ENCODE assay signal across 14 cellular contexts in the genomic region with DNA sequence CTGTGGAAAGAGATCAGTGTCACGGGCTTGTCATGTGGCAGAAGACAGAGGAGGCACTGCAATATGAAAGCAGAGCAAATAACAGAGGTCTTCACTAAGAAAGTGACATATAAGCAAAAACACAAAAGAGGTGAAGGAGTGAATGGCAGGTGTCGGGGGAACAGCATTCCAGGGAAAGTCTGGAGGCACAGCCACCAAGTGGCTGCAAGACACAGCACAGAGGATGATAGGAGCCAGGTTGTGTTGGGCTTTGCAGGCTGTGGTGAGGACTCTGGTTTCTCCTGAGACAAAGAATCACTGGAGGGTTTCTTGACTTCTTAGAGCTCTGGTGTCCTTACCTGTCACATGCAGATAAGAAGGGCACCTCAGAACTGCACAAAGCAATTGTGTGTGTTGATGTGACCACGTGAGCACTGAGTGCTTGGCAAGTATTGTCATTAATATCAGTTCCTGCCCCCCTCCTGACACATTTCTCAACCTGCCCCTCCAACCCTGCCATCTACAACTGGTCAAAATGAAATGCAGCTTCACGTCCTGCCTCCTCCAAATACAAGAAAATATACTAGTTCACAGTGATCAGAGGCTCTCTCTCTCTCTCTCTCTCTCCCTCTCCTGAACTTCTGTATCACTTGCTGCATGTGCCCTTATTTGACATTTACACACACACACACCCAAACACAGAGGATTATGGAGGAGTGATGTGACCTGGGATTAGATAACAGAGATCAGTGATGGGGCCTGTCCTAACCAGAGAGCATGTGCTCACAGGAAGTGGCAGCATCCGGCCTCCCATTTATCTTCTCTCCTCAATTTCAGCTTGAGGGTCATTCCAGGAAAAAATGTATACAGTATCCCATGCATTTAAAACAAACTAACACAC.
DNase-seq lines count a peak whose midpoint lies in the region; ATAC-seq and TF ChIP-seq lines count a peak whose summit lies in the region.
"Had no signal": no experiment of that assay in that cellular context is flagged by ENCODE, and none has a peak within 500 bp of the region (broad histone marks: within the 10 kb centered on the region; RNA-seq: fewer than 3 reads in every experiment).

No MANE protein-coding gene starts in this region.

- H3K27me3 ChIP-seq in upper lobe of right lung: no peaks in the 10 kb centered on the region
- no peaks in the 10 kb centered on the region for H3K27me3 ChIP-seq in Peyer's patch
- H3K27me3 ChIP-seq: upper lobe of left lung had no signal

- intact Hi-C loops in Right ventricle myocardium inferior (cut with DNase I) (no loop called here), left cardiac atrium (cut with DNase I) (no loop called here), upper lobe of right lung (cut with DNase I) (no loop called here)

- H3K36me3 Mint-ChIP-seq in WTC11: peaks cover 13% of the 10 kb centered on the region

- no peaks in the 10 kb centered on the region for H3K4me1 ChIP-seq in upper lobe of right lung
- H3K4me1 ChIP-seq in Peyer's patch: no peaks in the 10 kb centered on the region

- H3K4me3 ChIP-seq in upper lobe of right lung: no peak overlapping the region
- H3K4me3 ChIP-seq in Peyer's patch: no peak overlapping the region
- H3K4me3 ChIP-seq: upper lobe of left lung had no signal

- H3K9me3 Mint-ChIP-seq in WTC11: peaks cover 11% of the 10 kb centered on the region

- H3K4me3 Mint-ChIP-seq in WTC11: no peak overlapping the region

- H3K36me3 ChIP-seq in upper lobe of right lung (no peaks in the 10 kb centered on the region), Peyer's patch (no peaks in the 10 kb centered on the region)
- H3K36me3 ChIP-seq: upper lobe of left lung had no signal

- H3K9me3 ChIP-seq in upper lobe of right lung (no peaks in the 10 kb centered on the region), Peyer's patch (no peaks in the 10 kb centered on the region)
- H3K9me3 ChIP-seq: upper lobe of left lung had no signal

- CTCF ChIA-PET in WTC11 (lab: Charles Lee): interaction anchor here (1.0 kb wide), 1 partner anchor 19 kb away, joined by 3 read pairs; no protein-coding TSS in a partner anchor

- POLR2A ChIA-PET in WTC11 (lab: Charles Lee): no interaction called here

- ATAC-seq in Right ventricle myocardium inferior: peak; percentile 3
- no peak for ATAC-seq in left cardiac atrium
- peak; percentile 73 for ATAC-seq in WTC11
- peak; percentile 14 for ATAC-seq in upper lobe of right lung

- no peak for TF ChIP-seq POLR2A in Peyer's patch (IDR thresholded peaks at IDR 0.05)

- H3K4me1 Mint-ChIP-seq in WTC11: peaks cover 59% of the 10 kb centered on the region

- no peak for TF ChIP-seq CTCF in WTC11 (IDR thresholded peaks at IDR 0.05)
- no peak for TF ChIP-seq CTCF in upper lobe of right lung (IDR thresholded peaks at IDR 0.05)
- no peak for TF ChIP-seq CTCF in Peyer's patch (IDR thresholded peaks at IDR 0.05)

- H3K27ac ChIP-seq in upper lobe of right lung (no peak overlapping the region), Peyer's patch (no peak overlapping the region)
- H3K27ac ChIP-seq: KMS-11, upper lobe of left lung had no signal

- no peaks in the 10 kb centered on the region for H3K27me3 Mint-ChIP-seq in WTC11 (ENCODE audit: low read depth)

- peak overlapping the region; percentile 19; the same call in 1 of the 2 replicates for H3K27ac Mint-ChIP-seq in WTC11

- no peak for DNase-seq in Right ventricle myocardium inferior (ENCODE audit: missing footprints)
- DNase-seq in left cardiac atrium: no peak
- DNase-seq in WTC11 (ENCODE audit: low spot score): no peak
- peak; percentile 22 for DNase-seq in iPS-NIHi11 (ENCODE audit: low spot score)
- no peak for DNase-seq in upper lobe of right lung
- no peak for DNase-seq in activated gamma-delta T cell (lab: John Stamatoyannopoulos, UW)
- no peak for DNase-seq in islet precursor cell
- DNase-seq in Peyer's patch: no peak
- DNase-seq: activated CD4-positive, alpha-beta T cell treated with anti-CD3 and anti-CD28 coated beads, Interleukin-2, amount 50 U/mL, for 4 hours; activated gamma-delta T cell treated with Interleukin-2 at 50 U/mL for 16 hours; DMS153; NCI-H1694 treated with DMSO at 0.1 percent for 48 hours; upper lobe of left lung had no signal

TF ChIP-seq in WTC11, 78 proteins besides CTCF, POLR2A, EP300 and RAD21:
- TF ChIP-seq EMX1 (CRISPR knock-in tag; IDR thresholded peaks at IDR 0.05): no peak
- TF ChIP-seq, protein P1, sequence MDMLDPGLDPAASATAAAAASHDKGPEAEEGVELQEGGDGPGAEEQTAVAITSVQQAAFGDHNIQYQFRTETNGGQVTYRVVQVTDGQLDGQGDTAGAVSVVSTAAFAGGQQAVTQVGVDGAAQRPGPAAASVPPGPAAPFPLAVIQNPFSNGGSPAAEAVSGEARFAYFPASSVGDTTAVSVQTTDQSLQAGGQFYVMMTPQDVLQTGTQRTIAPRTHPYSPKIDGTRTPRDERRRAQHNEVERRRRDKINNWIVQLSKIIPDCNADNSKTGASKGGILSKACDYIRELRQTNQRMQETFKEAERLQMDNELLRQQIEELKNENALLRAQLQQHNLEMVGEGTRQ (CRISPR knock-in tag; IDR thresholded peaks at IDR 0.05): peak; percentile 52; the same call in 1 of the 2 replicates
- TF ChIP-seq, protein P2, sequence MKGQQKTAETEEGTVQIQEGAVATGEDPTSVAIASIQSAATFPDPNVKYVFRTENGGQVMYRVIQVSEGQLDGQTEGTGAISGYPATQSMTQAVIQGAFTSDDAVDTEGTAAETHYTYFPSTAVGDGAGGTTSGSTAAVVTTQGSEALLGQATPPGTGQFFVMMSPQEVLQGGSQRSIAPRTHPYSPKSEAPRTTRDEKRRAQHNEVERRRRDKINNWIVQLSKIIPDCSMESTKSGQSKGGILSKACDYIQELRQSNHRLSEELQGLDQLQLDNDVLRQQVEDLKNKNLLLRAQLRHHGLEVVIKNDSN (CRISPR knock-in tag; IDR thresholded peaks at IDR 0.05): peak; percentile 54; the same call in 1 of the 2 replicates

Comparison
In these comparisons a context has a peak if more than half of its experiments do, and no peak if none do; other contexts are left out.
1. ATAC-seq: peak in Right ventricle myocardium inferior (single experiment), WTC11 (single experiment) and upper lobe of right lung (single experiment); none in left cardiac atrium (0 of 2).